12 cellular contexts compared by ENCODE assay signal in the genomic region with DNA sequence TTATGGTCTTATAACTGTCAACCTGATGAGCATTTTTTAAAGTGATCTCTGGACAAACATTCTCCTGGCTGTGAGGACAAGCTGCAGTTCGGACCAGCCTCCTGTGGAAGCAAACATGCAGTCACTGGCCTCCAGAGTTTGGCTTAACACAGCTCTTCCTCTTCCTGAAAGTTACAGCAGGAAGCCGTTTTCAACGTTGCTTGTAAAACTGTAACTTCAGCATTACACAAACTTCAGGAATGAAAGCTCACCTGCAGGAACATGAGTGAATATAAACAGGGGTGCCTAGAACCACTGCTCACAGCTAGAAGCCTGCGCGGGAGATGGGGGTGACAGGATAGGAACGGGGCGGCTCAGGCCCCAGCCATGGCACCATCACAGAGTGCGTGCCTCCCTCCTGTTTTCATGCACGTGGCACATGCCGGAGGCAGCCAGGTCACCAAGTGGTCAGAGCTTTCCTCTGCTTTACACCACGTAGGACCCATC.
A peak's percentile ranks its signal among the peaks of the same experiment; 100 is the strongest.
DNase-seq lines count a peak whose midpoint lies in the region; ATAC-seq, FAIRE-seq and TF ChIP-seq lines count a peak whose summit lies in the region.
"Had no signal": no experiment of that assay in that cellular context is flagged by ENCODE, and none has a peak within 500 bp of the region (broad histone marks: within the 10 kb centered on the region; RNA-seq: fewer than 3 reads in every experiment).

No MANE protein-coding gene starts in this region.

- in situ Hi-C loops in HepG2 (cut with HindIII; ENCODE audit: extremely low pct_ligation_motif_present, low pct_unique_long_range_greater_than_20kb) = no loop called here

- POLR2A ChIA-PET in HepG2 (lab: Yijun Ruan, JAX) = no interaction called here

- no peak for FAIRE-seq in HepG2 (lab: Jason Lieb, UNC)

- DNase-seq in LNCaP clone FGC (ENCODE audit: low read depth) (peak; percentile 69), breast epithelium (ENCODE audit: low spot score in 2 of 2) (no peak), HepG2 (ENCODE audit: low spot score) (no peak), NCI-H2227 treated with DMSO at 0.1 percent for 48 hours (lab: John Stamatoyannopoulos, UW) (no peak), NCI-H187 treated with DMSO at 0.1 percent for 48 hours (lab: John Stamatoyannopoulos, UW) (no peak)
- DNase-seq: activated naive CD4-positive, alpha-beta T cell; NCI-H1092 treated with DMSO at 0.1 percent for 48 hours; stimulated activated naive B cell treated with anti-CD40 and anti-IgM and Interleukin-4, amounts not matched to agents 10 μg/mL and 1 μg/mL and 100 μg/mL, for 72 hours had no signal

- no peaks in the 10 kb centered on the region for H3K79me2 ChIP-seq in HepG2 (ENCODE audit: insufficient read depth, low read length)

- intact Hi-C loops in breast epithelium (cut with DNase I; ENCODE audit: low total_unique reads) = no loop called here
- intact Hi-C loops in HepG2 (cut with micrococcal nuclease; ENCODE audit: unreplicated experiment) = no loop called here

- H3K4me2 ChIP-seq in HepG2 (ENCODE audit: low read depth, low read length) = no peak overlapping the region

- H3K9ac ChIP-seq in HepG2 (ENCODE audit: insufficient read depth, low read depth, low read length) = no peak overlapping the region

- TF ChIP-seq POLR2A in breast epithelium (IDR thresholded peaks at IDR 0.05) = no peak
- no peak for TF ChIP-seq POLR2A in HepG2 (IDR thresholded peaks at IDR 0.05; ENCODE audit: insufficient read depth in 1 of 2, low read depth in 2 of 2, low read length in 2 of 2)

- BruUV-seq in HepG2 (replicated peaks; lab: Mats Ljungman, UMichigan) = no TSS peak

- CTCF ChIA-PET in HepG2 (lab: Yijun Ruan, JAX; ENCODE audit: low intra/inter-chr PET ratio, low total read pairs) = no interaction called here

- no peak overlapping the region for H2AFZ ChIP-seq in HepG2 (ENCODE audit: low read length)

- no peak for TF ChIP-seq RAD21 in HepG2 (CRISPR knock-in tag; IDR thresholded peaks at IDR 0.05)

- ATAC-seq in HepG2 (peak; percentile 46; the same call in 2 of the 3 replicates), HG02759 (IDR thresholded peaks at IDR 0.05; ENCODE audit: unreplicated experiment) (no peak)
- no peak for ATAC-seq in activated CD4-positive, CD25-positive, alpha-beta regulatory T cell treated with anti-CD3 and anti-CD28 coated beads, Interleukin-2, amount 50 U/mL, for 24 hours
- ATAC-seq: stimulated activated naive B cell treated with anti-CD40 and anti-IgM and Interleukin-4, amounts not matched to agents 10 μg/mL and 1 μg/mL and 100 μg/mL, for 72 hours; WTC11 had no signal

- H3K4me1 ChIP-seq in breast epithelium (peaks cover 7 to 9% of the 10 kb centered on the region in 2 donors), HepG2 (ENCODE audit: insufficient read depth, low read length) (peaks cover 12% of the 10 kb centered on the region)

- H4K20me1 ChIP-seq in HepG2 (ENCODE audit: insufficient read depth, low read length) = no peaks in the 10 kb centered on the region

- H3K4me3 ChIP-seq in LNCaP clone FGC (ENCODE audit: low read depth, low read length) = no peak overlapping the region
- no peak overlapping the region for H3K4me3 ChIP-seq in breast epithelium
- H3K4me3 ChIP-seq in HepG2 (replicated peaks in 1 of 3; ENCODE audit: insufficient read depth in 1 of 3, low read depth in 2 of 3, low read length in 3 of 3) = no peak overlapping the region
- H3K4me3 ChIP-seq in skin epidermis = no peak overlapping the region

- H3K9me3 ChIP-seq in breast epithelium (no peaks in the 10 kb centered on the region), HepG2 (ENCODE audit: low read length) (no peaks in the 10 kb centered on the region)

- TF ChIP-seq CTCF in LNCaP clone FGC (IDR thresholded peaks at IDR 0.05; ENCODE audit: control insufficient read depth, extremely low read depth, insufficient read depth) (no peak), breast epithelium (IDR thresholded peaks at IDR 0.05) (no peak), HepG2 (CRISPR knock-in tag; IDR thresholded peaks at IDR 0.05) (no peak)

- TF ChIP-seq EP300 in HepG2 (IDR thresholded peaks at IDR 0.05; ENCODE audit: low read depth in 2 of 2, low read length in 2 of 2) = no peak
- TF ChIP-seq EP300 in HepG2 (CRISPR knock-in tag; IDR thresholded peaks at IDR 0.05; ENCODE audit: borderline replicate concordance) = no peak

- H3K27me3 ChIP-seq in breast epithelium (no peaks in the 10 kb centered on the region), HepG2 (ENCODE audit: control insufficient read depth in 1 of 2, insufficient read depth in 2 of 2, low read length in 2 of 2) (peaks cover 0 to 14% of the 10 kb centered on the region in 2 experiments; a peak in 1 of 5 replicates)

- H3K36me3 ChIP-seq in breast epithelium = no peaks in the 10 kb centered on the region
- H3K36me3 ChIP-seq in HepG2 (replicated peaks in 1 of 2; ENCODE audit: control insufficient read depth in 1 of 2, insufficient read depth in 2 of 2, low read length in 2 of 2) = no peaks in the 10 kb centered on the region

- 55% methylated on average over 11 of the region's 11 CpGs for WGBS in HepG2 (ENCODE audit: low lambda C conversion rate)

- H3K27ac ChIP-seq in breast epithelium = peak overlapping the region; percentile 84 to 91
- no peak overlapping the region for H3K27ac ChIP-seq in HepG2 (ENCODE audit: extremely low read length, insufficient read depth, low read length)
- H3K27ac ChIP-seq in skin epidermis = peak overlapping the region in 20 of 21 experiments; percentile 60 to 97 (median 77)

TF ChIP-seq in HepG2, 621 proteins besides CTCF, POLR2A, EP300 and RAD21:
- TF ChIP-seq BRCA1 (CRISPR knock-in tag; IDR thresholded peaks at IDR 0.05) (no peak), MBD4 (IDR thresholded peaks at IDR 0.05; ENCODE audit: borderline replicate concordance, low read length) (no peak), SPEN (CRISPR knock-in tag; IDR thresholded peaks at IDR 0.05; ENCODE audit: low read depth) (no peak), GABPA (IDR thresholded peaks at IDR 0.05; ENCODE audit: low read depth, low read length) (no peak), GABPA (CRISPR knock-in tag; IDR thresholded peaks at IDR 0.05; ENCODE audit: low read depth) (0 out of 2 replicates have a peak, but pooled peaks have one; percentile 8), ZFP82 (CRISPR knock-in tag; IDR thresholded peaks at IDR 0.05; ENCODE audit: borderline replicate concordance) (no peak), ZMAT3 (CRISPR knock-in tag; conservative IDR thresholded peaks at IDR 0.05) (no peak), NCOA5 (CRISPR knock-in tag; IDR thresholded peaks at IDR 0.05) (no peak), CBX1 (IDR thresholded peaks at IDR 0.05; ENCODE audit: low read depth) (no peak), ZNF562 (CRISPR knock-in tag; IDR thresholded peaks at IDR 0.05; ENCODE audit: borderline replicate concordance) (no peak), BHLHE40 (IDR thresholded peaks at IDR 0.05; ENCODE audit: low read length) (0 out of 2 replicates have a peak, but pooled peaks have one; percentile 6), ZNF549 (CRISPR knock-in tag; IDR thresholded peaks at IDR 0.05) (no peak)
- TF ChIP-seq, protein P1, sequence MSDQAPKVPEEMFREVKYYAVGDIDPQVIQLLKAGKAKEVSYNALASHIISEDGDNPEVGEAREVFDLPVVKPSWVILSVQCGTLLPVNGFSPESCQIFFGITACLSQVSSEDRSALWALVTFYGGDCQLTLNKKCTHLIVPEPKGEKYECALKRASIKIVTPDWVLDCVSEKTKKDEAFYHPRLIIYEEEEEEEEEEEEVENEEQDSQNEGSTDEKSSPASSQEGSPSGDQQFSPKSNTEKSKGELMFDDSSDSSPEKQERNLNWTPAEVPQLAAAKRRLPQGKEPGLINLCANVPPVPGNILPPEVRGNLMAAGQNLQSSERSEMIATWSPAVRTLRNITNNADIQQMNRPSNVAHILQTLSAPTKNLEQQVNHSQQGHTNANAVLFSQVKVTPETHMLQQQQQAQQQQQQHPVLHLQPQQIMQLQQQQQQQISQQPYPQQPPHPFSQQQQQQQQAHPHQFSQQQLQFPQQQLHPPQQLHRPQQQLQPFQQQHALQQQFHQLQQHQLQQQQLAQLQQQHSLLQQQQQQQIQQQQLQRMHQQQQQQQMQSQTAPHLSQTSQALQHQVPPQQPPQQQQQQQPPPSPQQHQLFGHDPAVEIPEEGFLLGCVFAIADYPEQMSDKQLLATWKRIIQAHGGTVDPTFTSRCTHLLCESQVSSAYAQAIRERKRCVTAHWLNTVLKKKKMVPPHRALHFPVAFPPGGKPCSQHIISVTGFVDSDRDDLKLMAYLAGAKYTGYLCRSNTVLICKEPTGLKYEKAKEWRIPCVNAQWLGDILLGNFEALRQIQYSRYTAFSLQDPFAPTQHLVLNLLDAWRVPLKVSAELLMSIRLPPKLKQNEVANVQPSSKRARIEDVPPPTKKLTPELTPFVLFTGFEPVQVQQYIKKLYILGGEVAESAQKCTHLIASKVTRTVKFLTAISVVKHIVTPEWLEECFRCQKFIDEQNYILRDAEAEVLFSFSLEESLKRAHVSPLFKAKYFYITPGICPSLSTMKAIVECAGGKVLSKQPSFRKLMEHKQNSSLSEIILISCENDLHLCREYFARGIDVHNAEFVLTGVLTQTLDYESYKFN (CRISPR knock-in tag; conservative IDR thresholded peaks at IDR 0.05) = no peak
- TF ChIP-seq, protein P2, sequence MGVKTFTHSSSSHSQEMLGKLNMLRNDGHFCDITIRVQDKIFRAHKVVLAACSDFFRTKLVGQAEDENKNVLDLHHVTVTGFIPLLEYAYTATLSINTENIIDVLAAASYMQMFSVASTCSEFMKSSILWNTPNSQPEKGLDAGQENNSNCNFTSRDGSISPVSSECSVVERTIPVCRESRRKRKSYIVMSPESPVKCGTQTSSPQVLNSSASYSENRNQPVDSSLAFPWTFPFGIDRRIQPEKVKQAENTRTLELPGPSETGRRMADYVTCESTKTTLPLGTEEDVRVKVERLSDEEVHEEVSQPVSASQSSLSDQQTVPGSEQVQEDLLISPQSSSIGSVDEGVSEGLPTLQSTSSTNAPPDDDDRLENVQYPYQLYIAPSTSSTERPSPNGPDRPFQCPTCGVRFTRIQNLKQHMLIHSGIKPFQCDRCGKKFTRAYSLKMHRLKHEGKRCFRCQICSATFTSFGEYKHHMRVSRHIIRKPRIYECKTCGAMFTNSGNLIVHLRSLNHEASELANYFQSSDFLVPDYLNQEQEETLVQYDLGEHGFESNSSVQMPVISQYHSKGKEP (CRISPR knock-in tag; IDR thresholded peaks at IDR 0.05) = no peak
